Comparison of ENCODE assay signal across 14 cellular contexts in the genomic region with DNA sequence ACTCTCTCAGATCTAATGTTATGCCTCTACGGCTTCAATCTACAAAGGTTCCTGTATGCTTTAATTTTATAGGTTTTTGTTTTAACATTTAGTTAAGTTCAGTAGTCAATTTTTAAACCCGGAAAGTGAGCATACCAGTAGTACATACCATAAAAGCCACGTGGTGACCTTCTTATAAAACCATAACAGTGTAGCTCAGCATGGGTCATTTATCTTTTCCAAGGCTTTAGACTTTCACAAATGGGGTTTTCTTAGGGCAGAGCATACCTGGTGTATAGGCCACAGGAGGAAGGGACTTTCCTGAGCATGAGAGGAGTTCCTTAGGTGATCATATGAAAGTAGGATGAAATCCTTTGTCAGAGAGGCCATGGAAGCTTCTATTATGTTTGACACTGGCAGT. TPM values are rescaled to one million over a fixed set of nuclear protein-coding genes. Genes with fewer than 3 reads are reported as not detected.
DNase-seq lines count a peak whose midpoint lies in the region; ATAC-seq and TF ChIP-seq lines count a peak whose summit lies in the region.
"Had no signal": no experiment of that assay in that cellular context is flagged by ENCODE, and none has a peak within 500 bp of the region (broad histone marks: within the 10 kb centered on the region; RNA-seq: fewer than 3 reads in every experiment).

No MANE protein-coding gene starts in this region.

- H3K4me3 ChIP-seq in adipocyte (ENCODE audit: low read length): no peak overlapping the region
- H3K4me3 ChIP-seq in astrocyte of the spinal cord (ENCODE audit: low read depth, low read length): no peak overlapping the region
- no peak overlapping the region for H3K4me3 ChIP-seq in right lobe of liver

- H3K4me1 ChIP-seq in adipocyte (ENCODE audit: control insufficient read depth, insufficient read depth, low read length) (peaks cover 15% of the 10 kb centered on the region), right lobe of liver (no peaks in the 10 kb centered on the region)

- H3K36me3 ChIP-seq in adipocyte (ENCODE audit: control insufficient read depth, insufficient read depth, low read length, severe bottlenecking): peaks cover 27% of the 10 kb centered on the region
- H3K36me3 ChIP-seq in right lobe of liver: peaks cover 0 to 11% (median 0%) of the 10 kb centered on the region in 4 donors

- no peaks in the 10 kb centered on the region for H3K9me3 Mint-ChIP-seq in stimulated activated naive B cell treated with anti-CD40 and anti-IgM and Interleukin-4, amounts not matched to agents 10 μg/mL and 1 μg/mL and 100 μg/mL, for 72 hours
- H3K9me3 Mint-ChIP-seq: CD4-positive, alpha-beta T cell had no signal

- H3K9me3 ChIP-seq in adipocyte (ENCODE audit: control insufficient read depth, low read length): no peaks in the 10 kb centered on the region
- no peaks in the 10 kb centered on the region for H3K9me3 ChIP-seq in right lobe of liver

- peak; percentile 56 for DNase-seq in adipocyte (ENCODE audit: low read depth)
- peak; percentile 46 for DNase-seq in astrocyte of the spinal cord (ENCODE audit: low read depth, low spot score)
- no peak for DNase-seq in left colon
- DNase-seq in stimulated activated naive B cell treated with anti-CD40 and anti-IgM and Interleukin-4, amounts not matched to agents 10 μg/mL and 1 μg/mL and 100 μg/mL, for 72 hours: no peak
- DNase-seq in right lobe of liver: no peak
- DNase-seq in NOMO-1 treated with dmso at 0.1 percent for 144 hours (lab: John Stamatoyannopoulos, UW; ENCODE audit: unreplicated experiment): no peak
- DNase-seq: CD4-positive, alpha-beta T cell; KG1; NCI-H1436 treated with DMSO at 0.1 percent for 48 hours; NCI-H2081; NCI-H2227 treated with DMSO at 0.1 percent for 48 hours; NCI-H524 treated with DMSO at 0.1 percent for 48 hours had no signal

- no peaks in the 10 kb centered on the region for H3K27me3 Mint-ChIP-seq in stimulated activated naive B cell treated with anti-CD40 and anti-IgM and Interleukin-4, amounts not matched to agents 10 μg/mL and 1 μg/mL and 100 μg/mL, for 72 hours
- H3K27me3 Mint-ChIP-seq: CD4-positive, alpha-beta T cell had no signal

- ATAC-seq in left colon (peak; percentile 95), right lobe of liver (no peak), HG03442 (IDR thresholded peaks at IDR 0.05; ENCODE audit: unreplicated experiment) (no peak)
- ATAC-seq in stimulated activated naive B cell treated with anti-CD40 and anti-IgM and Interleukin-4, amounts not matched to agents 10 μg/mL and 1 μg/mL and 100 μg/mL, for 72 hours (replicated peaks): peak; percentile 74 to 82
- ATAC-seq: Panc1 had no signal

- intact Hi-C loops in left colon (cut with DNase I, micrococcal nuclease): no loop called here
- intact Hi-C loops in right lobe of liver (cut with DNase I): no loop called here

- in situ Hi-C loops in astrocyte of the spinal cord (cut with HindIII; ENCODE audit: low sequenced_read_pairs): no loop called here

- H3K27me3 ChIP-seq in adipocyte (replicated peaks; ENCODE audit: control insufficient read depth, insufficient read depth, low read length) (no peaks in the 10 kb centered on the region), right lobe of liver (no peaks in the 10 kb centered on the region)

- no peak for TF ChIP-seq CTCF in astrocyte of the spinal cord (IDR thresholded peaks at IDR 0.05; ENCODE audit: low read depth, low read length)
- TF ChIP-seq CTCF in right lobe of liver (IDR thresholded peaks at IDR 0.05): no peak

- peaks cover 8 to 35% of the 10 kb centered on the region in 2 donors for H3K4me1 Mint-ChIP-seq in stimulated activated naive B cell treated with anti-CD40 and anti-IgM and Interleukin-4, amounts not matched to agents 10 μg/mL and 1 μg/mL and 100 μg/mL, for 72 hours

- H3K27ac Mint-ChIP-seq in stimulated activated naive B cell treated with anti-CD40 and anti-IgM and Interleukin-4, amounts not matched to agents 10 μg/mL and 1 μg/mL and 100 μg/mL, for 72 hours: no peak overlapping the region
- H3K27ac Mint-ChIP-seq: CD4-positive, alpha-beta T cell had no signal

- H3K9ac ChIP-seq in adipocyte (ENCODE audit: low read length): no peak overlapping the region

- peaks cover 1 to 4% of the 10 kb centered on the region in 2 donors for H3K36me3 Mint-ChIP-seq in stimulated activated naive B cell treated with anti-CD40 and anti-IgM and Interleukin-4, amounts not matched to agents 10 μg/mL and 1 μg/mL and 100 μg/mL, for 72 hours

- H3K4me3 Mint-ChIP-seq in stimulated activated naive B cell treated with anti-CD40 and anti-IgM and Interleukin-4, amounts not matched to agents 10 μg/mL and 1 μg/mL and 100 μg/mL, for 72 hours: peak overlapping the region in 1 of 2 donors; percentile 9
- H3K4me3 Mint-ChIP-seq: CD4-positive, alpha-beta T cell had no signal

- WGBS in right lobe of liver (ENCODE audit: insufficient coverage, low coverage, low lambda C conversion rate, missing lambda C conversion rate): 65% methylated on average over 3 of the region's 3 CpGs

- H3K27ac ChIP-seq in right lobe of liver: no peak overlapping the region

- no peak for TF ChIP-seq POLR2A in right lobe of liver (IDR thresholded peaks at IDR 0.05)

RNA-seq across cellular contexts. Expression of gene ECM2, which starts 23.2 kb away (rescaled TPM):
- 1 to 10 TPM; 1.1 to 2.9 TPM for total RNA-seq in left colon
- total RNA-seq in right lobe of liver: 10 to 100 TPM; 19.0 to 27.1 (median 22.4) TPM
- total RNA-seq: CD4-positive, alpha-beta T cell had no signal

RNA-seq across cellular contexts. Expression of gene ASPN, which starts 30.3 kb away (rescaled TPM):
- 1 to 10 TPM in 1 of 2 donors, under 1 TPM in 1; 0.46 to 4.0 TPM for total RNA-seq in left colon
- 10 to 100 TPM in 3 of 6 experiments, 1 to 10 TPM in 3; 3.8 to 13.3 (median 10.4) TPM for total RNA-seq in right lobe of liver
- total RNA-seq: CD4-positive, alpha-beta T cell had no signal

Comparison
In these comparisons a context has a peak if more than half of its experiments do, and no peak if none do; other contexts are left out.
1. DNase-seq: peak in adipocyte (single experiment) and astrocyte of the spinal cord (single experiment); none in left colon (0 of 2), stimulated activated naive B cell treated with anti-CD40 and anti-IgM and Interleukin-4, amounts not matched to agents 10 μg/mL and 1 μg/mL and 100 μg/mL, for 72 hours (single experiment), right lobe of liver (0 of 3) and NOMO-1 treated with dmso at 0.1 percent for 144 hours (single experiment).
2. ATAC-seq: peak in left colon (single experiment) and stimulated activated naive B cell treated with anti-CD40 and anti-IgM and Interleukin-4, amounts not matched to agents 10 μg/mL and 1 μg/mL and 100 μg/mL, for 72 hours (2 of 2); none in right lobe of liver (0 of 4) and HG03442 (single experiment).
3. RNA of gene ECM2, which starts 23.2 kb away (total RNA-seq): 19.0 to 27.1 TPM in right lobe of liver; 1.1 to 2.9 TPM in left colon; every median in the first group is over 4 times any median in the second.